In the genomic region with DNA sequence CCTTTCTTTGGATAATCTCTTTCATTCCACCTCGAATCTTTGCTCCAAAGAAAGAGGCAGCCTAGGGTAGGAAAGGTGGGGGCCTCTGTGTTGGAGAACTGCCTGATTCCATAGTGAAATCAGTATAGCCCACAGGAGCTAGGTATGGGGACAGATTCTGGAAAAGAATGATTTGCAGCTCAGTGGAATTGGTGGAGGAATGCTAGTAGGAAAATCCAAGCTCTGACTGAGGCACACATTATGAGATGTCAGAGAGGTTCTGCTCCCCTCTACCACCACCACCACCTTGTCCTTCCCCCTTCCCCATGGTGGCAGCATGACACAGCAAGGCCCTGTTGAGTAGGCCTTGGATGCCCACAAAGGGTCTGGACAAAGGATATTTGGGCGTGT, we compare ENCODE assay signal across 8 cellular contexts. TPM values are rescaled to one million over a fixed set of nuclear protein-coding genes. Genes with fewer than 3 reads are reported as not detected.
DNase-seq lines count a peak whose midpoint lies in the region; ATAC-seq and TF ChIP-seq lines count a peak whose summit lies in the region.

No MANE protein-coding gene starts in this region.

- H3K4me1 ChIP-seq in heart left ventricle (peaks cover 8 to 41% (median 24%) of the 10 kb centered on the region in 12 donors), RWPE2 (ENCODE audit: insufficient read depth, poor library complexity, severe bottlenecking) (peaks cover 36% of the 10 kb centered on the region), spleen (peaks cover 14 to 41% (median 37%) of the 10 kb centered on the region in 6 donors)

- no peaks in the 10 kb centered on the region for H3K9me3 Mint-ChIP-seq in type B pancreatic cell

- intact Hi-C loops in heart left ventricle (cut with DNase I) = no loop called here
- intact Hi-C loops in Right ventricle myocardium superior (cut with DNase I) = no loop called here
- intact Hi-C loops in spleen (cut with DNase I; ENCODE audit: low total_unique reads) = no loop called here

- TF ChIP-seq POLR2A in heart left ventricle (IDR thresholded peaks at IDR 0.05) (no peak), spleen (IDR thresholded peaks at IDR 0.05) (no peak)

- no peaks in the 10 kb centered on the region for H3K9me3 ChIP-seq in heart left ventricle
- H3K9me3 ChIP-seq in RWPE2 (ENCODE audit: severe bottlenecking) = no peaks in the 10 kb centered on the region
- H3K9me3 ChIP-seq in spleen = no peaks in the 10 kb centered on the region

- 60 to 83% (median 72%) methylated on average over 2 of the region's 2 CpGs for WGBS in heart left ventricle, 4 donors
- WGBS in spleen, 5 donors = 70 to 91% (median 87%) methylated on average over 2 of the region's 2 CpGs

- peak overlapping the region in 11 of 12 donors; percentile 38 to 99 (median 96) for H3K27ac ChIP-seq in heart left ventricle
- H3K27ac ChIP-seq in RWPE2 (ENCODE audit: poor library complexity, severe bottlenecking) = peak overlapping the region; percentile 90
- H3K27ac ChIP-seq in spleen = peak overlapping the region in 1 of 8 donors; percentile 94

- no peak for DNase-seq in heart left ventricle
- DNase-seq in Right ventricle myocardium superior = no peak
- no peak for DNase-seq in RWPE2 (ENCODE audit: low spot score)
- peak; percentile 17 for DNase-seq in fibroblast of the aortic adventitia (ENCODE audit: low read depth)
- DNase-seq in type B pancreatic cell (ENCODE audit: extremely low spot score, unreplicated experiment) = no peak
- DNase-seq in NCI-H226 = no peak
- no peak for DNase-seq in spleen

- H3K4me3 Mint-ChIP-seq in type B pancreatic cell = peak overlapping the region; percentile 88

- no peak for ATAC-seq in heart left ventricle
- ATAC-seq in Right ventricle myocardium superior (ENCODE audit: poor library complexity) = no peak
- ATAC-seq in RWPE2 (ENCODE audit: low read depth) = no peak
- no peak for ATAC-seq in HG03520 (IDR thresholded peaks at IDR 0.05; ENCODE audit: unreplicated experiment)

- peaks cover 16% of the 10 kb centered on the region for H3K36me3 Mint-ChIP-seq in type B pancreatic cell

- H3K27me3 ChIP-seq in heart left ventricle (no peaks in the 10 kb centered on the region), RWPE2 (ENCODE audit: insufficient read depth, poor library complexity, severe bottlenecking) (no peaks in the 10 kb centered on the region), spleen (replicated peaks in 1 of 7) (no peaks in the 10 kb centered on the region)

- peaks cover 35% of the 10 kb centered on the region for H3K4me1 Mint-ChIP-seq in type B pancreatic cell (ENCODE audit: unreplicated experiment)

- H3K4me3 ChIP-seq in heart left ventricle (peak overlapping the region in 10 of 12 donors; percentile 72 to 98 (median 90)), RWPE2 (ENCODE audit: severe bottlenecking) (peak overlapping the region; percentile 68), fibroblast of the aortic adventitia (ENCODE audit: low read depth, low read length) (peak overlapping the region; percentile 89), spleen (peak overlapping the region in 1 of 8 donors; percentile 86)

- H3K36me3 ChIP-seq in heart left ventricle = peaks cover 0 to 13% (median 4%) of the 10 kb centered on the region in 9 donors
- H3K36me3 ChIP-seq in RWPE2 (ENCODE audit: low read depth) = peaks cover 25% of the 10 kb centered on the region
- H3K36me3 ChIP-seq in spleen = peaks cover 0 to 13% (median 1%) of the 10 kb centered on the region in 6 donors

- H3K27ac Mint-ChIP-seq in type B pancreatic cell = peak overlapping the region; percentile 79

- TF ChIP-seq CTCF in heart left ventricle (IDR thresholded peaks at IDR 0.05) = no peak
- TF ChIP-seq CTCF in RWPE2 (IDR thresholded peaks at IDR 0.05; ENCODE audit: poor library complexity, severe bottlenecking) = no peak
- no peak for TF ChIP-seq CTCF in fibroblast of the aortic adventitia (IDR thresholded peaks at IDR 0.05; ENCODE audit: insufficient read depth, low read length)
- no peak for TF ChIP-seq CTCF in type B pancreatic cell (conservative IDR thresholded peaks at IDR 0.05)
- TF ChIP-seq CTCF in spleen (IDR thresholded peaks at IDR 0.05 in 8 of 11, conservative IDR thresholded peaks at IDR 0.05 in 3 of 11) = no peak

- H3K27me3 Mint-ChIP-seq in type B pancreatic cell = no peaks in the 10 kb centered on the region

RNA-seq across cellular contexts. Expression of a gene that starts 0.8 kb away (rescaled TPM):
- total RNA-seq in heart left ventricle (10 to 100 TPM in 7 of 9 donors, 1 to 10 TPM in 2; 4.8 to 54.1 (median 20.5) TPM), Right ventricle myocardium superior (2.9 TPM), fibroblast of the aortic adventitia (ENCODE audit: low replicate concordance) (2.0 and 6.1 TPM in 2 replicates), type B pancreatic cell (ENCODE audit: low replicate concordance) (9.0 and 17.0 TPM in 2 replicates), spleen (1 to 10 TPM in 4 of 7 donors, under 1 TPM in 3; 0.50 to 2.6 (median 1.1) TPM)
- polyA plus RNA-seq in heart left ventricle (10 to 100 TPM in 1 of 2 donors, 1 to 10 TPM in 1; 5.4 to 23.4 TPM), spleen (under 1 TPM; 0.52 to 0.91 (median 0.61) TPM)

RNA-seq across cellular contexts. Expression of a gene that starts 1.6 kb away (rescaled TPM):
- total RNA-seq in heart left ventricle = 10 to 100 TPM; 21.7 to 65.9 (median 28.2) TPM
- 10 to 100 TPM; 20.3 to 37.8 TPM for polyA plus RNA-seq in heart left ventricle
- 24.3 TPM for total RNA-seq in Right ventricle myocardium superior
- 33.8 and 42.3 TPM in 2 replicates for total RNA-seq in fibroblast of the aortic adventitia (ENCODE audit: low replicate concordance)
- 109 and 176 TPM in 2 replicates for total RNA-seq in type B pancreatic cell (ENCODE audit: low replicate concordance)
- 100 to 1,000 TPM; 158 to 245 (median 208) TPM for total RNA-seq in spleen
- 10 to 100 TPM; 57.0 to 75.4 (median 72.6) TPM for polyA plus RNA-seq in spleen

RNA-seq across cellular contexts. Expression of a gene that starts 9.6 kb away (rescaled TPM):
- 10 to 100 TPM in 8 of 9 donors, 1 to 10 TPM in 1; 5.9 to 15.2 (median 11.7) TPM for total RNA-seq in heart left ventricle
- polyA plus RNA-seq in heart left ventricle = 1 to 10 TPM; 4.6 to 8.9 TPM
- total RNA-seq in Right ventricle myocardium superior = 9.5 TPM
- 5.2 and 14.6 TPM in 2 replicates for total RNA-seq in fibroblast of the aortic adventitia (ENCODE audit: low replicate concordance)
- 13.6 and 14.3 TPM in 2 replicates for total RNA-seq in type B pancreatic cell (ENCODE audit: low replicate concordance)
- total RNA-seq in spleen = 10 to 100 TPM; 12.3 to 22.8 (median 17.5) TPM
- 1 to 10 TPM; 3.0 to 7.1 (median 3.9) TPM for polyA plus RNA-seq in spleen

RNA-seq across cellular contexts. Expression of a gene that starts 13.5 kb away (rescaled TPM):
- total RNA-seq in heart left ventricle = 10 to 100 TPM in 3 of 9 donors, 1 to 10 TPM in 6; 7.1 to 14.2 (median 8.0) TPM
- 1 to 10 TPM; 6.3 to 7.5 TPM for polyA plus RNA-seq in heart left ventricle
- 7.3 TPM for total RNA-seq in Right ventricle myocardium superior
- total RNA-seq in fibroblast of the aortic adventitia (ENCODE audit: low replicate concordance) = 0.82 and 3.3 TPM in 2 replicates
- total RNA-seq in type B pancreatic cell (ENCODE audit: low replicate concordance) = 4.7 and 8.6 TPM in 2 replicates
- 1 to 10 TPM; 1.8 to 5.5 (median 3.4) TPM for total RNA-seq in spleen
- polyA plus RNA-seq in spleen = 1 to 10 TPM; 1.4 to 2.8 (median 2.6) TPM

RNA-seq across cellular contexts. Expression of a gene that starts 24.6 kb away (rescaled TPM):
- under 1 TPM in 7 of 9 donors, not detected in 2; 0.09 to 0.59 (median 0.38) TPM for total RNA-seq in heart left ventricle
- under 1 TPM; 0.07 to 0.65 TPM for polyA plus RNA-seq in heart left ventricle
- total RNA-seq in Right ventricle myocardium superior = 0.43 TPM
- total RNA-seq in fibroblast of the aortic adventitia (ENCODE audit: low replicate concordance) = 0.18 and 0.33 TPM in 2 replicates
- 27.7 and 70.3 TPM in 2 replicates for total RNA-seq in type B pancreatic cell (ENCODE audit: low replicate concordance)
- 1 to 10 TPM in 3 of 7 donors, under 1 TPM in 4; 0.33 to 1.4 (median 0.77) TPM for total RNA-seq in spleen
- under 1 TPM; 0.50 to 0.85 (median 0.61) TPM for polyA plus RNA-seq in spleen
